ENCODE assay signal across 3 cellular contexts in the genomic region with DNA sequence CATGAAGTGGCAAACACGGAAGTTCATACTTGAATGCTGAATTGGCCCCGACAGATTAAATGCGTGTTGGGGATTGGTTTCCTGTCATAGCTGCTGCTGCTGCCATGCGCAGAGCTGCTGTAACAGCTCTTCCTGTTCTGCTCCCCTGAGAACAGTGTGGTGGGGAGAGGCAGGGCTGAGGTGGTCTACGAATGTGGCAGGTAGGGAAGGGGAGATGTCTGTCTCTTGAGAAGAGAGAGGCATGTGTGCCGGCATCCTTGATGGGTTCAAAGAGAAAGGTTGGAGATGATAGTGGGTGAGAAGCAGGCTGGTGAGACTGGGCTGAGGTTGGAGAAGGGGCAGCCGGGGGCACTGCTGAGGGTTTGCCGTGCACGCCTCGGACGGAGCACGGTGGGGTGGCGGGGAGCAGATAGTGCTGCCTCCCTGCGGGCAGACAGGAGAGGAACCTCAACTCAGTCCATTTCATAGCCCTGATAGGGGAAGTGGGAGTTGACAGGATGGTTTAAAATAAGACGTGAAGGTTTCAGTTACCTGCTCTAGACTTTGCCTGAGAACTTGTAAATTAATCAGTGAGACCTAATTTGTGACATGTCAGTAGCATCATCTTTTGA.
TF ChIP-seq lines count a peak whose summit lies in the region.

No MANE protein-coding gene starts in this region.

TF ChIP-seq in liver, 16 proteins besides CTCF, POLR2A, EP300 and RAD21:
- TF ChIP-seq NR2F2 (IDR thresholded peaks at IDR 0.05): no peak
- no peak for TF ChIP-seq RXRA (IDR thresholded peaks at IDR 0.05)
- TF ChIP-seq JUND (IDR thresholded peaks at IDR 0.05): no peak
- no peak for TF ChIP-seq FOXA2 (IDR thresholded peaks at IDR 0.05)
- TF ChIP-seq HNF4G (IDR thresholded peaks at IDR 0.05): no peak
- TF ChIP-seq SP1 (IDR thresholded peaks at IDR 0.05): no peak
- TF ChIP-seq YY1 (IDR thresholded peaks at IDR 0.05): no peak
- TF ChIP-seq ATF3 (IDR thresholded peaks at IDR 0.05): no peak
- TF ChIP-seq FOXA1 (IDR thresholded peaks at IDR 0.05): no peak
- TF ChIP-seq EGR1 (IDR thresholded peaks at IDR 0.05; ENCODE audit: low read depth in 2 of 2): no peak
- TF ChIP-seq REST (IDR thresholded peaks at IDR 0.05): no peak
- no peak for TF ChIP-seq TAF1 (conservative IDR thresholded peaks at IDR 0.05)
- TF ChIP-seq, protein P1, sequence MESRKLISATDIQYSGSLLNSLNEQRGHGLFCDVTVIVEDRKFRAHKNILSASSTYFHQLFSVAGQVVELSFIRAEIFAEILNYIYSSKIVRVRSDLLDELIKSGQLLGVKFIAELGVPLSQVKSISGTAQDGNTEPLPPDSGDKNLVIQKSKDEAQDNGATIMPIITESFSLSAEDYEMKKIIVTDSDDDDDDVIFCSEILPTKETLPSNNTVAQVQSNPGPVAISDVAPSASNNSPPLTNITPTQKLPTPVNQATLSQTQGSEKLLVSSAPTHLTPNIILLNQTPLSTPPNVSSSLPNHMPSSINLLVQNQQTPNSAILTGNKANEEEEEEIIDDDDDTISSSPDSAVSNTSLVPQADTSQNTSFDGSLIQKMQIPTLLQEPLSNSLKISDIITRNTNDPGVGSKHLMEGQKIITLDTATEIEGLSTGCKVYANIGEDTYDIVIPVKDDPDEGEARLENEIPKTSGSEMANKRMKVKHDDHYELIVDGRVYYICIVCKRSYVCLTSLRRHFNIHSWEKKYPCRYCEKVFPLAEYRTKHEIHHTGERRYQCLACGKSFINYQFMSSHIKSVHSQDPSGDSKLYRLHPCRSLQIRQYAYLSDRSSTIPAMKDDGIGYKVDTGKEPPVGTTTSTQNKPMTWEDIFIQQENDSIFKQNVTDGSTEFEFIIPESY (IDR thresholded peaks at IDR 0.05): no peak
- TF ChIP-seq MAX (IDR thresholded peaks at IDR 0.05): no peak

TF ChIP-seq in HepG2, 621 proteins besides CTCF, POLR2A, EP300 and RAD21 (continues in another document):
- TF ChIP-seq AHR (CRISPR knock-in tag; IDR thresholded peaks at IDR 0.05) (no peak), ZNF773 (CRISPR knock-in tag; IDR thresholded peaks at IDR 0.05; ENCODE audit: borderline replicate concordance) (no peak), POLR2AphosphoS5 (IDR thresholded peaks at IDR 0.05; ENCODE audit: low read depth, low read length) (no peak), ZNF543 (CRISPR knock-in tag; IDR thresholded peaks at IDR 0.05) (no peak)
- TF ChIP-seq, protein P2, sequence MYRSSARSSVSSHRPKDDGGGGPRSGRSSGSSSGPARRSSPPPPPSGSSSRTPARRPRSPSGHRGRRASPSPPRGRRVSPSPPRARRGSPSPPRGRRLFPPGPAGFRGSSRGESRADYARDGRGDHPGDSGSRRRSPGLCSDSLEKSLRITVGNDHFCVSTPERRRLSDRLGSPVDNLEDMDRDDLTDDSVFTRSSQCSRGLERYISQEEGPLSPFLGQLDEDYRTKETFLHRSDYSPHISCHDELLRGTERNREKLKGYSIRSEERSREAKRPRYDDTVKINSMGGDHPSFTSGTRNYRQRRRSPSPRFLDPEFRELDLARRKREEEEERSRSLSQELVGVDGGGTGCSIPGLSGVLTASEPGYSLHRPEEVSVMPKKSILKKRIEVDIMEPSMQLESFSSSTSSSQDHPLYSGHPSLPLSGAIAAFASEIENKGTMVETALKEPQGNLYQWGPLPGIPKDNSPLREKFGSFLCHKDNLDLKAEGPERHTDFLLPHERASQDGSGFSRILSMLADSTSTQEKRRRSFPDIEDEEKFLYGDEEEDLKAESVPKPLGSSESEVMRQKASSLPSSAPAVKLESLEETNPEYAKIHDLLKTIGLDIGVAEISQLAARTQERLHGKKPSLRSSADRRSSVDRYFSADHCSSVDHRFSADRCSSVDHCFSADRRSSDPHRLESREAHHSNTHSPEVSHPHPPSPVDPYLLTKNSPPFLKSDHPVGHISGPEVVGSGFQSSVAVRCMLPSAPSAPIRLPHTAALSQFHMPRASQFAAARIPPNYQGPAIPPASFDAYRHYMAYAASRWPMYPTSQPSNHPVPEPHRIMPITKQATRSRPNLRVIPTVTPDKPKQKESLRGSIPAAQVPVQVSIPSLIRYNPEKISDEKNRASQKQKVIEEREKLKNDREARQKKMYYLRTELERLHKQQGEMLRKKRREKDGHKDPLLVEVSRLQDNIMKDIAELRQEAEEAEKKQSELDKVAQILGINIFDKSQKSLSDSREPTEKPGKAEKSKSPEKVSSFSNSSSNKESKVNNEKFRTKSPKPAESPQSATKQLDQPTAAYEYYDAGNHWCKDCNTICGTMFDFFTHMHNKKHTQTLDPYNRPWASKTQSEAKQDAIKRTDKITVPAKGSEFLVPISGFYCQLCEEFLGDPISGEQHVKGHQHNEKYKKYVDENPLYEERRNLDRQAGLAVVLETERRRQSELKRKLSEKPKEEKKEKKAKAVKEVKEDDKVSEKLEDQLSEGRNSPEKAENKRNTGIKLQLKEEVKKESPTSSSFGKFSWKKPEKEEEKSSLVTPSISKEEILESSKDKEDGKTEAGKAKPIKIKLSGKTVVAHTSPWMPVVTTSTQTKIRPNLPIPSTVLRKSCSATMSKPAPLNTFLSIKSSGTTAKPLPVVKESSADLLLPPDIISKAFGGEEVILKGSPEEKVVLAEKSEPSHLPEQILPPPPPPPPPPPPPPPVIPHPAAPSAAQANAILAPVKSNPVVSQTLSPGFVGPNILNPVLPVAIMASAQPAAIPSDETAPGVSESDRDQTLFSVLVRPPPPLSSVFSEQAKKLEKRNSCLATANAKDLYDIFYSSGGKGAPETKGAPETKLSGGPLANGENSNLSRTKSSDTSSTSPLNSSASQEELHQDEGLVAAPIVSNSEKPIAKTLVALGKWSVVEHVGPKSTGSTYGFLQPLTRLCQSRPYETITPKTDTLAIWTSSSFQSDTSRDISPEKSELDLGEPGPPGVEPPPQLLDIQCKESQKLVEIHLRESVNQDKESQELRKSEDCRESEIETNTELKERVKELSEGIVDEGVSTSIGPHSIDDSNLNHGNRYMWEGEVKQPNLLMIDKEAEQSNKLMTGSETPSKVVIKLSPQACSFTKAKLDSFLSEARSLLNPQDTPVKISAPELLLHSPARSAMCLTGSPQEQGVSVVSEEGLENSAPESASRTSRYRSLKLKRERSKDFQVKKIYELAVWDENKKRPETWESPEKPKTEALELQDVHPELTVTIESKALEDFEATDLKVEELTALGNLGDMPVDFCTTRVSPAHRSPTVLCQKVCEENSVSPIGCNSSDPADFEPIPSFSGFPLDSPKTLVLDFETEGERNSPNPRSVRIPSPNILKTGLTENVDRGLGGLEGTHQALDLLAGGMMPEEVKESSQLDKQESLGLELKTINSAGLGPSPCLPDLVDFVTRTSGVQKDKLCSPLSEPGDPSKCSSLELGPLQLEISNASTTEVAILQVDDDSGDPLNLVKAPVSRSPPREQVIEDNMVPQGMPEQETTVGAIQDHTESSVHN (CRISPR knock-in tag; IDR thresholded peaks at IDR 0.05): no peak
- TF ChIP-seq, protein P3, sequence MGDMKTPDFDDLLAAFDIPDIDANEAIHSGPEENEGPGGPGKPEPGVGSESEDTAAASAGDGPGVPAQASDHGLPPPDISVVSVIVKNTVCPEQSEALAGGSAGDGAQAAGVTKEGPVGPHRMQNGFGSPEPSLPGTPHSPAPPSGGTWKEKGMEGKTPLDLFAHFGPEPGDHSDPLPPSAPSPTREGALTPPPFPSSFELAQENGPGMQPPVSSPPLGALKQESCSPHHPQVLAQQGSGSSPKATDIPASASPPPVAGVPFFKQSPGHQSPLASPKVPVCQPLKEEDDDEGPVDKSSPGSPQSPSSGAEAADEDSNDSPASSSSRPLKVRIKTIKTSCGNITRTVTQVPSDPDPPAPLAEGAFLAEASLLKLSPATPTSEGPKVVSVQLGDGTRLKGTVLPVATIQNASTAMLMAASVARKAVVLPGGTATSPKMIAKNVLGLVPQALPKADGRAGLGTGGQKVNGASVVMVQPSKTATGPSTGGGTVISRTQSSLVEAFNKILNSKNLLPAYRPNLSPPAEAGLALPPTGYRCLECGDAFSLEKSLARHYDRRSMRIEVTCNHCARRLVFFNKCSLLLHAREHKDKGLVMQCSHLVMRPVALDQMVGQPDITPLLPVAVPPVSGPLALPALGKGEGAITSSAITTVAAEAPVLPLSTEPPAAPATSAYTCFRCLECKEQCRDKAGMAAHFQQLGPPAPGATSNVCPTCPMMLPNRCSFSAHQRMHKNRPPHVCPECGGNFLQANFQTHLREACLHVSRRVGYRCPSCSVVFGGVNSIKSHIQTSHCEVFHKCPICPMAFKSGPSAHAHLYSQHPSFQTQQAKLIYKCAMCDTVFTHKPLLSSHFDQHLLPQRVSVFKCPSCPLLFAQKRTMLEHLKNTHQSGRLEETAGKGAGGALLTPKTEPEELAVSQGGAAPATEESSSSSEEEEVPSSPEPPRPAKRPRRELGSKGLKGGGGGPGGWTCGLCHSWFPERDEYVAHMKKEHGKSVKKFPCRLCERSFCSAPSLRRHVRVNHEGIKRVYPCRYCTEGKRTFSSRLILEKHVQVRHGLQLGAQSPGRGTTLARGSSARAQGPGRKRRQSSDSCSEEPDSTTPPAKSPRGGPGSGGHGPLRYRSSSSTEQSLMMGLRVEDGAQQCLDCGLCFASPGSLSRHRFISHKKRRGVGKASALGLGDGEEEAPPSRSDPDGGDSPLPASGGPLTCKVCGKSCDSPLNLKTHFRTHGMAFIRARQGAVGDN (CRISPR knock-in tag; IDR thresholded peaks at IDR 0.05): no peak

TF ChIP-seq in H1, 55 proteins besides CTCF, POLR2A, EP300 and RAD21 (continues in another document):
- no peak for TF ChIP-seq FOSL1 (IDR thresholded peaks at IDR 0.05; ENCODE audit: insufficient read depth, low read depth, low read length)
- no peak for TF ChIP-seq BACH1 (IDR thresholded peaks at IDR 0.05; ENCODE audit: low read length)
- no peak for TF ChIP-seq TBP (IDR thresholded peaks at IDR 0.05; ENCODE audit: low read depth, low read length)
- no peak for TF ChIP-seq MAFK (IDR thresholded peaks at IDR 0.05; ENCODE audit: low read depth, low read length)
- no peak for TF ChIP-seq CHD1 (IDR thresholded peaks at IDR 0.05; ENCODE audit: low read depth, low read length)
- TF ChIP-seq POU5F1 (IDR thresholded peaks at IDR 0.05; ENCODE audit: low read depth, low read length): no peak
- no peak for TF ChIP-seq BRCA1 (IDR thresholded peaks at IDR 0.05; ENCODE audit: low read depth, low read length)
- no peak for TF ChIP-seq TAF7 (optimal IDR thresholded peaks at IDR 0.05; ENCODE audit: borderline replicate concordance, low read depth, low read length)
- no peak for TF ChIP-seq JUN (IDR thresholded peaks at IDR 0.05; ENCODE audit: low read depth, low read length)
- no peak for TF ChIP-seq HDAC6 (IDR thresholded peaks at IDR 0.05; ENCODE audit: low read depth, low read length)
- no peak for TF ChIP-seq SP2 (IDR thresholded peaks at IDR 0.05; ENCODE audit: low read length)
- TF ChIP-seq, protein P4, sequence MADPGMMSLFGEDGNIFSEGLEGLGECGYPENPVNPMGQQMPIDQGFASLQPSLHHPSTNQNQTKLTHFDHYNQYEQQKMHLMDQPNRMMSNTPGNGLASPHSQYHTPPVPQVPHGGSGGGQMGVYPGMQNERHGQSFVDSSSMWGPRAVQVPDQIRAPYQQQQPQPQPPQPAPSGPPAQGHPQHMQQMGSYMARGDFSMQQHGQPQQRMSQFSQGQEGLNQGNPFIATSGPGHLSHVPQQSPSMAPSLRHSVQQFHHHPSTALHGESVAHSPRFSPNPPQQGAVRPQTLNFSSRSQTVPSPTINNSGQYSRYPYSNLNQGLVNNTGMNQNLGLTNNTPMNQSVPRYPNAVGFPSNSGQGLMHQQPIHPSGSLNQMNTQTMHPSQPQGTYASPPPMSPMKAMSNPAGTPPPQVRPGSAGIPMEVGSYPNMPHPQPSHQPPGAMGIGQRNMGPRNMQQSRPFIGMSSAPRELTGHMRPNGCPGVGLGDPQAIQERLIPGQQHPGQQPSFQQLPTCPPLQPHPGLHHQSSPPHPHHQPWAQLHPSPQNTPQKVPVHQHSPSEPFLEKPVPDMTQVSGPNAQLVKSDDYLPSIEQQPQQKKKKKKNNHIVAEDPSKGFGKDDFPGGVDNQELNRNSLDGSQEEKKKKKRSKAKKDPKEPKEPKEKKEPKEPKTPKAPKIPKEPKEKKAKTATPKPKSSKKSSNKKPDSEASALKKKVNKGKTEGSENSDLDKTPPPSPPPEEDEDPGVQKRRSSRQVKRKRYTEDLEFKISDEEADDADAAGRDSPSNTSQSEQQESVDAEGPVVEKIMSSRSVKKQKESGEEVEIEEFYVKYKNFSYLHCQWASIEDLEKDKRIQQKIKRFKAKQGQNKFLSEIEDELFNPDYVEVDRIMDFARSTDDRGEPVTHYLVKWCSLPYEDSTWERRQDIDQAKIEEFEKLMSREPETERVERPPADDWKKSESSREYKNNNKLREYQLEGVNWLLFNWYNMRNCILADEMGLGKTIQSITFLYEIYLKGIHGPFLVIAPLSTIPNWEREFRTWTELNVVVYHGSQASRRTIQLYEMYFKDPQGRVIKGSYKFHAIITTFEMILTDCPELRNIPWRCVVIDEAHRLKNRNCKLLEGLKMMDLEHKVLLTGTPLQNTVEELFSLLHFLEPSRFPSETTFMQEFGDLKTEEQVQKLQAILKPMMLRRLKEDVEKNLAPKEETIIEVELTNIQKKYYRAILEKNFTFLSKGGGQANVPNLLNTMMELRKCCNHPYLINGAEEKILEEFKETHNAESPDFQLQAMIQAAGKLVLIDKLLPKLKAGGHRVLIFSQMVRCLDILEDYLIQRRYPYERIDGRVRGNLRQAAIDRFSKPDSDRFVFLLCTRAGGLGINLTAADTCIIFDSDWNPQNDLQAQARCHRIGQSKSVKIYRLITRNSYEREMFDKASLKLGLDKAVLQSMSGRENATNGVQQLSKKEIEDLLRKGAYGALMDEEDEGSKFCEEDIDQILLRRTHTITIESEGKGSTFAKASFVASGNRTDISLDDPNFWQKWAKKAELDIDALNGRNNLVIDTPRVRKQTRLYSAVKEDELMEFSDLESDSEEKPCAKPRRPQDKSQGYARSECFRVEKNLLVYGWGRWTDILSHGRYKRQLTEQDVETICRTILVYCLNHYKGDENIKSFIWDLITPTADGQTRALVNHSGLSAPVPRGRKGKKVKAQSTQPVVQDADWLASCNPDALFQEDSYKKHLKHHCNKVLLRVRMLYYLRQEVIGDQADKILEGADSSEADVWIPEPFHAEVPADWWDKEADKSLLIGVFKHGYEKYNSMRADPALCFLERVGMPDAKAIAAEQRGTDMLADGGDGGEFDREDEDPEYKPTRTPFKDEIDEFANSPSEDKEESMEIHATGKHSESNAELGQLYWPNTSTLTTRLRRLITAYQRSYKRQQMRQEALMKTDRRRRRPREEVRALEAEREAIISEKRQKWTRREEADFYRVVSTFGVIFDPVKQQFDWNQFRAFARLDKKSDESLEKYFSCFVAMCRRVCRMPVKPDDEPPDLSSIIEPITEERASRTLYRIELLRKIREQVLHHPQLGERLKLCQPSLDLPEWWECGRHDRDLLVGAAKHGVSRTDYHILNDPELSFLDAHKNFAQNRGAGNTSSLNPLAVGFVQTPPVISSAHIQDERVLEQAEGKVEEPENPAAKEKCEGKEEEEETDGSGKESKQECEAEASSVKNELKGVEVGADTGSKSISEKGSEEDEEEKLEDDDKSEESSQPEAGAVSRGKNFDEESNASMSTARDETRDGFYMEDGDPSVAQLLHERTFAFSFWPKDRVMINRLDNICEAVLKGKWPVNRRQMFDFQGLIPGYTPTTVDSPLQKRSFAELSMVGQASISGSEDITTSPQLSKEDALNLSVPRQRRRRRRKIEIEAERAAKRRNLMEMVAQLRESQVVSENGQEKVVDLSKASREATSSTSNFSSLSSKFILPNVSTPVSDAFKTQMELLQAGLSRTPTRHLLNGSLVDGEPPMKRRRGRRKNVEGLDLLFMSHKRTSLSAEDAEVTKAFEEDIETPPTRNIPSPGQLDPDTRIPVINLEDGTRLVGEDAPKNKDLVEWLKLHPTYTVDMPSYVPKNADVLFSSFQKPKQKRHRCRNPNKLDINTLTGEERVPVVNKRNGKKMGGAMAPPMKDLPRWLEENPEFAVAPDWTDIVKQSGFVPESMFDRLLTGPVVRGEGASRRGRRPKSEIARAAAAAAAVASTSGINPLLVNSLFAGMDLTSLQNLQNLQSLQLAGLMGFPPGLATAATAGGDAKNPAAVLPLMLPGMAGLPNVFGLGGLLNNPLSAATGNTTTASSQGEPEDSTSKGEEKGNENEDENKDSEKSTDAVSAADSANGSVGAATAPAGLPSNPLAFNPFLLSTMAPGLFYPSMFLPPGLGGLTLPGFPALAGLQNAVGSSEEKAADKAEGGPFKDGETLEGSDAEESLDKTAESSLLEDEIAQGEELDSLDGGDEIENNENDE (IDR thresholded peaks at IDR 0.05; ENCODE audit: insufficient replicate concordance, low read length): no peak
